In genomic region chr7:40580776-40581175, GRCh38 we compare ENCODE assay signal across 14 cellular contexts.
A peak's percentile ranks its signal among the peaks of the same experiment; 100 is the strongest.
DNase-seq lines count a peak whose midpoint lies in the region; ATAC-seq and TF ChIP-seq lines count a peak whose summit lies in the region.
"Had no signal": no experiment of that assay in that cellular context is flagged by ENCODE, and none has a peak within 500 bp of the region (broad histone marks: within the 10 kb centered on the region; RNA-seq: fewer than 3 reads in every experiment).

No MANE protein-coding gene starts in this region.

- no peaks in the 10 kb centered on the region for H3K27me3 ChIP-seq in smooth muscle cell (ENCODE audit: low read depth)

- no peak for ATAC-seq in HG02840 (IDR thresholded peaks at IDR 0.05; ENCODE audit: low FRiP score, unreplicated experiment)

- no peak overlapping the region for H2AFZ ChIP-seq in smooth muscle cell (ENCODE audit: low read depth)

- H3K27ac ChIP-seq in smooth muscle cell (ENCODE audit: low read depth): peak overlapping the region; percentile 81
- H3K27ac ChIP-seq: C4-2B had no signal

- H3F3A ChIP-seq in smooth muscle cell (ENCODE audit: low read depth): no peaks in the 10 kb centered on the region

- no peak for TF ChIP-seq CTCF in smooth muscle cell (IDR thresholded peaks at IDR 0.05; ENCODE audit: borderline replicate concordance, insufficient read depth, poor library complexity, severe bottlenecking)

- H3K9me3 ChIP-seq in smooth muscle cell (replicated peaks; ENCODE audit: low read depth): no peaks in the 10 kb centered on the region
- H3K9me3 ChIP-seq: Caco-2, HAP-1 had no signal

- no peak overlapping the region for H3K4me2 ChIP-seq in smooth muscle cell

- DNase-seq in EH (ENCODE audit: low read depth) (peak; percentile 20), amniotic epithelial cell (ENCODE audit: low read depth) (peak; percentile 51), fibroblast of gingiva (ENCODE audit: low read depth) (peak; percentile 9), smooth muscle cell (lab: John Stamatoyannopoulos, UW; ENCODE audit: unreplicated experiment) (no peak), NCI-H2029 (lab: John Stamatoyannopoulos, UW) (no peak), HK-2 (ENCODE audit: unreplicated experiment) (no peak)
- DNase-seq: AML-193; Caco-2; CD4-positive, alpha-beta T cell; GDM1; KBM-7 had no signal

- H3K4me3 ChIP-seq in smooth muscle cell: no peak overlapping the region
- H3K4me3 ChIP-seq: HAP-1 had no signal

- H3K36me3 ChIP-seq in smooth muscle cell (ENCODE audit: low read depth): no peaks in the 10 kb centered on the region
- H3K36me3 ChIP-seq: HAP-1 had no signal

- H3K79me2 ChIP-seq in smooth muscle cell (ENCODE audit: low read depth): no peaks in the 10 kb centered on the region

- H3K9ac ChIP-seq in smooth muscle cell (ENCODE audit: low read depth): no peak overlapping the region

- H3K4me1 ChIP-seq in smooth muscle cell (ENCODE audit: low read depth): peaks cover 5% of the 10 kb centered on the region
- H3K4me1 ChIP-seq: Caco-2, HAP-1 had no signal

- H4K20me1 ChIP-seq in smooth muscle cell (ENCODE audit: low read depth): no peaks in the 10 kb centered on the region

- WGBS in smooth muscle cell (ENCODE audit: low lambda C conversion rate): 94% methylated on average over 4 of the region's 4 CpGs

Comparison
In these comparisons a context has a peak if more than half of its experiments do, and no peak if none do; other contexts are left out.
1. DNase-seq: peak in EH (single experiment), amniotic epithelial cell (single experiment) and fibroblast of gingiva (single experiment); none in smooth muscle cell (single experiment), NCI-H2029 (single experiment) and HK-2 (single experiment).